ENCODE assay signal across 8 cellular contexts in genomic region chr1:230641900-230642262, GRCh38. TPM values are rescaled to one million over a fixed set of nuclear protein-coding genes. Genes with fewer than 3 reads are reported as not detected.
DNase-seq lines count a peak whose midpoint lies in the region; ATAC-seq and TF ChIP-seq lines count a peak whose summit lies in the region.

No MANE protein-coding gene starts in this region.

- H2BK120ac ChIP-seq in mesendoderm (ENCODE audit: low read depth, low read length) = no peak overlapping the region

- H3K4me1 ChIP-seq in DND-41 (ENCODE audit: insufficient read depth, low read length) (peaks cover 25% of the 10 kb centered on the region), mesendoderm (ENCODE audit: control insufficient read depth, low read depth, low read length) (no peaks in the 10 kb centered on the region)

- H3K79me1 ChIP-seq in mesendoderm (ENCODE audit: low read length) = peaks cover 21% of the 10 kb centered on the region

- peak overlapping the region; percentile 93 for H3K56ac ChIP-seq in mesendoderm (ENCODE audit: low read length)

- peak overlapping the region; percentile 87 for H4K8ac ChIP-seq in mesendoderm (ENCODE audit: low read depth, low read length)

- peak overlapping the region; percentile 11 for H2BK5ac ChIP-seq in mesendoderm (ENCODE audit: low read length)

- in situ Hi-C loops in astrocyte of the cerebellum (cut with HindIII; ENCODE audit: low sequenced_read_pairs) = no loop called here

- H3K4me3 ChIP-seq in DND-41 (ENCODE audit: low read depth in 1 of 2, low read length in 2 of 2) (peak overlapping the region in 1 of 2 experiments; percentile 65; a peak in 2 of 4 replicates), astrocyte of the cerebellum (ENCODE audit: low read depth, low read length) (peak overlapping the region; percentile 83), mesendoderm (ENCODE audit: low read length) (peak overlapping the region; percentile 76)

- H2BK15ac ChIP-seq in mesendoderm (replicated peaks; ENCODE audit: low read depth) = no peak overlapping the region

- WGBS in mesendoderm (ENCODE audit: extremely low coverage, insufficient coverage, low lambda C conversion rate) = no CpG with 5 or more reads among the region's 18 CpGs

- H4K5ac ChIP-seq in mesendoderm (ENCODE audit: low read length) = peak overlapping the region; percentile 50

- no peak overlapping the region for H3K4ac ChIP-seq in mesendoderm (ENCODE audit: low read depth, low read length)

- peaks cover 45% of the 10 kb centered on the region for H3K79me2 ChIP-seq in DND-41 (ENCODE audit: insufficient read depth, low read length)
- H3K79me2 ChIP-seq in mesendoderm (ENCODE audit: control insufficient read depth, insufficient read depth, low read length) = peaks cover 36% of the 10 kb centered on the region

- DNase-seq in DND-41 (no peak), astrocyte of the cerebellum (ENCODE audit: low read depth) (no peak), mesendoderm (no peak), midbrain (lab: John Stamatoyannopoulos, UW) (no peak), Ammon's horn (ENCODE audit: low spot score) (no peak)

- peaks cover 29% of the 10 kb centered on the region; the same call in 1 of the 2 replicates for H4K20me1 ChIP-seq in DND-41 (ENCODE audit: insufficient read depth, low read length)

- ATAC-seq in DND-41 (ENCODE audit: insufficient read depth, low read depth) (no peak), HG02884 (IDR thresholded peaks at IDR 0.05; ENCODE audit: unreplicated experiment) (peak; percentile 7), HG03354 (IDR thresholded peaks at IDR 0.05; ENCODE audit: poor library complexity, severe bottlenecking, unreplicated experiment) (no peak), GM21526 (IDR thresholded peaks at IDR 0.05; ENCODE audit: low FRiP score, unreplicated experiment) (no peak)

- TF ChIP-seq CTCF in DND-41 (IDR thresholded peaks at IDR 0.05; ENCODE audit: borderline replicate concordance, extremely low read depth, low read length, poor library complexity, severe bottlenecking) (no peak), astrocyte of the cerebellum (IDR thresholded peaks at IDR 0.05; ENCODE audit: low read depth, low read length, missing control alignments) (no peak)

- H2AFZ ChIP-seq in DND-41 (ENCODE audit: low read depth, low read length) = peak overlapping the region; percentile 87

- H2AK5ac ChIP-seq in mesendoderm (ENCODE audit: low read length) = no peak overlapping the region

- H3K36me3 ChIP-seq in DND-41 (ENCODE audit: insufficient read depth, low read length) (peaks cover 5% of the 10 kb centered on the region; the same call in 1 of the 2 replicates), mesendoderm (ENCODE audit: control insufficient read depth, insufficient read depth, low read length) (no peaks in the 10 kb centered on the region)

- H3K9ac ChIP-seq in DND-41 (ENCODE audit: low read depth, low read length) (no peak overlapping the region), mesendoderm (ENCODE audit: low read length) (peak overlapping the region; percentile 76)

- peak overlapping the region; percentile 25; the same call in 1 of the 2 replicates for H3K27ac ChIP-seq in DND-41 (ENCODE audit: low read length)
- H3K27ac ChIP-seq in mesendoderm (ENCODE audit: low read depth, low read length) = no peak overlapping the region

- no peak overlapping the region for H3K23ac ChIP-seq in mesendoderm (ENCODE audit: low read length)

- H3K9me3 ChIP-seq in DND-41 (ENCODE audit: insufficient read depth, low read length, severe bottlenecking) = no peaks in the 10 kb centered on the region

- peak overlapping the region; percentile 60; the same call in 1 of the 2 replicates for H3K4me2 ChIP-seq in DND-41 (ENCODE audit: insufficient read depth, low read length)
- peak overlapping the region; percentile 96 for H3K4me2 ChIP-seq in mesendoderm (ENCODE audit: low read length)

- peaks cover 10% of the 10 kb centered on the region for H3K27me3 ChIP-seq in DND-41 (ENCODE audit: insufficient read depth, low read length, poor library complexity)
- no peaks in the 10 kb centered on the region for H3K27me3 ChIP-seq in mesendoderm (ENCODE audit: insufficient read depth, low read length, poor library complexity)

- no peak overlapping the region for H3K18ac ChIP-seq in mesendoderm (ENCODE audit: low read length)

RNA-seq across cellular contexts. Expression of gene COG2, which starts 0.4 kb away (rescaled TPM):
- polyA plus RNA-seq in mesendoderm (2013, experiment 1 of 2) = 21.9 TPM
- 22.2 TPM for polyA plus RNA-seq in mesendoderm (2013, experiment 2 of 2)
